ENCODE assay signal across 15 cellular contexts in the genomic region with DNA sequence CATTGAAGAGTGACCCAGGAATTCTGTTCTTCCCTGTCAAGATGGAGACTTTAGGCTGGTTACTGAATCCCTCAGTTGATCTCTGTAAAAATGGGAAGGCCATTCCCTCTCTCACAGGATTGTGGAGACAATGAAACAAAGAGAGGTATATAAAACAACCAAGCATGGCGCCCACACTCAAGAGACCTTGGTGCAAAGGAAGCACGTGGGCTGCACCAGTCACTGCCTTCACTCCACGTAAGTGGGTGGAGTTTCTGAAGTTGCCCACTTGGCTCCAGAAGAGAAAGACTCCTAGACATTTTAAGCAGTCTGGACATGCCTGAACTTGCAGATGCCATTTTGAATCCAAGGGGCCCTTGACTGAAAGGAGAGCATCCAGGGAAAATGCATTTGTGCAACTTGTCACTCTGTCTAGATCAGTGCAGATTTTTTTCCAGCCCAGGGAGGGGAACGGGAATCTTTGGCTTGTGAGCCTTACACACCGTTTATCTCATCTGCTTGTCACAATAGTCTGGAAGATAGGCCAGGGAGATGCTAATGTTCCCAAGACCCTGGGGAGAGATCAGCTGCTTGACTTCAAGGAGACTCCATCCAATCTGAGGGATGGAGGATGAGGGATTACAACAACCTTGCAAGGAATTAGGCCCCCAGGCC.
A peak's percentile ranks its signal among the peaks of the same experiment; 100 is the strongest.
DNase-seq lines count a peak whose midpoint lies in the region; ATAC-seq and TF ChIP-seq lines count a peak whose summit lies in the region.
"Had no signal": no experiment of that assay in that cellular context is flagged by ENCODE, and none has a peak within 500 bp of the region (broad histone marks: within the 10 kb centered on the region; RNA-seq: fewer than 3 reads in every experiment).

No MANE protein-coding gene starts in this region.

- no peaks in the 10 kb centered on the region; the same call in 1 of the 2 replicates for H3K36me3 ChIP-seq in GM23338 (ENCODE audit: insufficient read depth)
- H3K36me3 ChIP-seq in neural cell (ENCODE audit: insufficient read depth, low read length), result no peaks in the 10 kb centered on the region
- H3K36me3 ChIP-seq: BLaER1 treated with 17β-estradiol and CSF1 and Interleukin-3, amounts not matched to agents 10 nM and 100 nM; Peyer's patch; SJSA1 had no signal

- H3K9ac ChIP-seq in neural cell (ENCODE audit: low read length), result no peak overlapping the region
- H3K9ac ChIP-seq: BLaER1 treated with 17β-estradiol and CSF1 and Interleukin-3, amounts not matched to agents 10 nM and 100 nM had no signal

- CTCF ChIA-PET in activated CD4-positive, alpha-beta memory T cell treated with anti-CD3 and anti-CD28 coated beads for 36 hours (lab: Charles Lee), result no interaction called here

- no peaks in the 10 kb centered on the region for H3K79me2 ChIP-seq in GM23338 (replicated peaks; ENCODE audit: insufficient read depth)
- H3K79me2 ChIP-seq in neural cell (replicated peaks; ENCODE audit: insufficient read depth, low read length), result no peaks in the 10 kb centered on the region

- H3K9me2 ChIP-seq in GM23338 (ENCODE audit: insufficient read depth), result peaks cover 5% of the 10 kb centered on the region; the same call in 1 of the 2 replicates
- no peaks in the 10 kb centered on the region for H3K9me2 ChIP-seq in neural cell (ENCODE audit: insufficient read depth, low read length)

- no peak for TF ChIP-seq EP300 in neural cell (conservative IDR thresholded peaks at IDR 0.05; ENCODE audit: poor library complexity, severe bottlenecking)

- H3K27ac ChIP-seq in GM23338 (ENCODE audit: low read depth) (no peak overlapping the region), neural cell (ENCODE audit: low read length) (no peak overlapping the region)
- H3K27ac ChIP-seq: BLaER1 treated with 17β-estradiol and CSF1 and Interleukin-3, amounts not matched to agents 10 nM and 100 nM; Peyer's patch; SJSA1 had no signal

- DNase-seq in GM23338 (ENCODE audit: low spot score), result no peak
- peak; percentile 78 for DNase-seq in NCI-H187 treated with DMSO at 0.1 percent for 48 hours (lab: John Stamatoyannopoulos, UW)
- DNase-seq in epithelial cell of esophagus (ENCODE audit: low read depth), result peak; percentile 1
- no peak for DNase-seq in NCI-H2196 (lab: John Stamatoyannopoulos, UW; ENCODE audit: unreplicated experiment)
- DNase-seq in activated CD4-positive, alpha-beta memory T cell treated with anti-CD3 and anti-CD28 coated beads for 36 hours, result no peak
- DNase-seq in natural killer cell treated with Interleukin-12 subunit alpha and Interleukin-12 subunit beta and Interleukin-15 and Interleukin-18, amount 100 ng/mL, for 72 hours (ENCODE audit: low spot score), result no peak
- DNase-seq in AG20443 (ENCODE audit: low spot score), result no peak
- DNase-seq: H7, KG1, NCI-H2107, NCI-H345, Peyer's patch had no signal

- no peaks in the 10 kb centered on the region for H3K27me3 ChIP-seq in GM23338 (ENCODE audit: insufficient read depth)
- H3K27me3 ChIP-seq in neural cell (ENCODE audit: insufficient read depth, low read depth, low read length), result no peaks in the 10 kb centered on the region
- H3K27me3 ChIP-seq: BLaER1 treated with 17β-estradiol and CSF1 and Interleukin-3, amounts not matched to agents 10 nM and 100 nM; Peyer's patch; SJSA1 had no signal

- H2AFZ ChIP-seq in GM23338, result peak overlapping the region; percentile 78; the same call in 1 of the 2 replicates
- H2AFZ ChIP-seq in neural cell (ENCODE audit: low read depth, low read length), result no peak overlapping the region

- no peaks in the 10 kb centered on the region for H3F3A ChIP-seq in GM23338 (replicated peaks; ENCODE audit: low read depth)
- H3F3A ChIP-seq in neural cell (ENCODE audit: insufficient read depth, low read length, poor library complexity, severe bottlenecking), result no peaks in the 10 kb centered on the region

- H3K4me2 ChIP-seq in GM23338 (no peak overlapping the region), neural cell (ENCODE audit: low read length) (no peak overlapping the region)
- H3K4me2 ChIP-seq: BLaER1 treated with 17β-estradiol and CSF1 and Interleukin-3, amounts not matched to agents 10 nM and 100 nM had no signal

- intact Hi-C loops in activated CD4-positive, alpha-beta memory T cell treated with anti-CD3 and anti-CD28 coated beads for 36 hours (cut with micrococcal nuclease), result no loop called here

- H3K4me1 ChIP-seq in GM23338 (ENCODE audit: insufficient read depth), result no peaks in the 10 kb centered on the region
- H3K4me1 ChIP-seq: BLaER1 treated with 17β-estradiol and CSF1 and Interleukin-3, amounts not matched to agents 10 nM and 100 nM; Peyer's patch had no signal

- H3K4me1 Mint-ChIP-seq in GM23338, result peaks cover 8% of the 10 kb centered on the region
- H3K4me1 Mint-ChIP-seq in activated CD4-positive, alpha-beta memory T cell treated with anti-CD3 and anti-CD28 coated beads for 36 hours (ENCODE audit: low read depth), result no peaks in the 10 kb centered on the region
- H3K4me1 Mint-ChIP-seq in natural killer cell treated with Interleukin-12 subunit alpha and Interleukin-12 subunit beta and Interleukin-15 and Interleukin-18, amount 100 ng/mL, for 72 hours (ENCODE audit: low read depth in 2 of 2), result no peaks in the 10 kb centered on the region

- H3K4me3 ChIP-seq in GM23338, result no peak overlapping the region
- no peak overlapping the region for H3K4me3 ChIP-seq in epithelial cell of esophagus (ENCODE audit: low read length)
- H3K4me3 ChIP-seq in neural cell (ENCODE audit: low read length), result no peak overlapping the region
- H3K4me3 ChIP-seq: BLaER1 treated with 17β-estradiol and CSF1 and Interleukin-3, amounts not matched to agents 10 nM and 100 nM; Peyer's patch; SJSA1 had no signal

- TF ChIP-seq RAD21 in neural cell (conservative IDR thresholded peaks at IDR 0.05), result no peak

- peaks cover 8% of the 10 kb centered on the region for H3K27me3 Mint-ChIP-seq in GM23338 (ENCODE audit: insufficient read depth, low read depth, poor library complexity)
- H3K27me3 Mint-ChIP-seq in activated CD4-positive, alpha-beta memory T cell treated with anti-CD3 and anti-CD28 coated beads for 36 hours, result no peaks in the 10 kb centered on the region
- H3K27me3 Mint-ChIP-seq in natural killer cell treated with Interleukin-12 subunit alpha and Interleukin-12 subunit beta and Interleukin-15 and Interleukin-18, amount 100 ng/mL, for 72 hours, result no peaks in the 10 kb centered on the region

- H3K36me3 Mint-ChIP-seq in GM23338 (ENCODE audit: low read depth), result no peaks in the 10 kb centered on the region
- no peaks in the 10 kb centered on the region for H3K36me3 Mint-ChIP-seq in activated CD4-positive, alpha-beta memory T cell treated with anti-CD3 and anti-CD28 coated beads for 36 hours
- H3K36me3 Mint-ChIP-seq in natural killer cell treated with Interleukin-12 subunit alpha and Interleukin-12 subunit beta and Interleukin-15 and Interleukin-18, amount 100 ng/mL, for 72 hours, result no peaks in the 10 kb centered on the region

- H4K20me1 ChIP-seq in GM23338 (replicated peaks; ENCODE audit: insufficient read depth) (no peaks in the 10 kb centered on the region), neural cell (ENCODE audit: insufficient read depth) (no peaks in the 10 kb centered on the region)
- H4K20me1 ChIP-seq: BLaER1 treated with 17β-estradiol and CSF1 and Interleukin-3, amounts not matched to agents 10 nM and 100 nM had no signal

- no peaks in the 10 kb centered on the region for H3K9me3 ChIP-seq in neural cell (ENCODE audit: low read length)
- H3K9me3 ChIP-seq: BLaER1 treated with 17β-estradiol and CSF1 and Interleukin-3, amounts not matched to agents 10 nM and 100 nM; Peyer's patch; SJSA1 had no signal

- POLR2A ChIA-PET in activated CD4-positive, alpha-beta memory T cell treated with anti-CD3 and anti-CD28 coated beads for 36 hours (lab: Charles Lee), result no interaction called here

- no peak for ATAC-seq in GM23338
- no peak for ATAC-seq in natural killer cell treated with Interleukin-12 subunit alpha and Interleukin-12 subunit beta and Interleukin-15 and Interleukin-18, amount 100 ng/mL, for 72 hours

- H3K4me3 Mint-ChIP-seq in GM23338, result no peak overlapping the region
- H3K4me3 Mint-ChIP-seq in activated CD4-positive, alpha-beta memory T cell treated with anti-CD3 and anti-CD28 coated beads for 36 hours, result no peak overlapping the region
- no peak overlapping the region for H3K4me3 Mint-ChIP-seq in natural killer cell treated with Interleukin-12 subunit alpha and Interleukin-12 subunit beta and Interleukin-15 and Interleukin-18, amount 100 ng/mL, for 72 hours

- H3K9me3 Mint-ChIP-seq in GM23338, result peaks cover 3% of the 10 kb centered on the region; the same call in 1 of the 3 replicates
- no peaks in the 10 kb centered on the region for H3K9me3 Mint-ChIP-seq in activated CD4-positive, alpha-beta memory T cell treated with anti-CD3 and anti-CD28 coated beads for 36 hours
- no peaks in the 10 kb centered on the region for H3K9me3 Mint-ChIP-seq in natural killer cell treated with Interleukin-12 subunit alpha and Interleukin-12 subunit beta and Interleukin-15 and Interleukin-18, amount 100 ng/mL, for 72 hours

- H3K27ac Mint-ChIP-seq in GM23338, result no peak overlapping the region
- H3K27ac Mint-ChIP-seq in activated CD4-positive, alpha-beta memory T cell treated with anti-CD3 and anti-CD28 coated beads for 36 hours, result no peak overlapping the region
- no peak overlapping the region for H3K27ac Mint-ChIP-seq in natural killer cell treated with Interleukin-12 subunit alpha and Interleukin-12 subunit beta and Interleukin-15 and Interleukin-18, amount 100 ng/mL, for 72 hours

- no peak for TF ChIP-seq CTCF in GM23338 (conservative IDR thresholded peaks at IDR 0.05; ENCODE audit: low read depth in 2 of 2)
- TF ChIP-seq CTCF in epithelial cell of esophagus (IDR thresholded peaks at IDR 0.05; ENCODE audit: insufficient read depth, low read depth, low read length, missing control alignments), result no peak
- no peak for TF ChIP-seq CTCF in neural cell (IDR thresholded peaks at IDR 0.05; ENCODE audit: poor library complexity, severe bottlenecking)

TF ChIP-seq in GM23338, 12 proteins besides CTCF, POLR2A, EP300 and RAD21 (continues in another document):
- TF ChIP-seq EZH2phosphoT487 (IDR thresholded peaks at IDR 0.05; ENCODE audit: unreplicated experiment), result no peak

TF ChIP-seq in neural cell, 6 proteins besides CTCF, POLR2A, EP300 and RAD21 (continues in another document):
- TF ChIP-seq POLR2AphosphoS5 (IDR thresholded peaks at IDR 0.05) (peak; percentile 31), SMC3 (conservative IDR thresholded peaks at IDR 0.05; ENCODE audit: poor library complexity) (no peak)

Comparison
In these comparisons a context has a peak if more than half of its experiments do, and no peak if none do; other contexts are left out.
1. DNase-seq: peak in NCI-H187 treated with DMSO at 0.1 percent for 48 hours (single experiment) and epithelial cell of esophagus (single experiment); none in GM23338 (single experiment), NCI-H2196 (single experiment), activated CD4-positive, alpha-beta memory T cell treated with anti-CD3 and anti-CD28 coated beads for 36 hours (single experiment), natural killer cell treated with Interleukin-12 subunit alpha and Interleukin-12 subunit beta and Interleukin-15 and Interleukin-18, amount 100 ng/mL, for 72 hours (single experiment) and AG20443 (single experiment).